11 cellular contexts compared by ENCODE assay signal in the genomic region with DNA sequence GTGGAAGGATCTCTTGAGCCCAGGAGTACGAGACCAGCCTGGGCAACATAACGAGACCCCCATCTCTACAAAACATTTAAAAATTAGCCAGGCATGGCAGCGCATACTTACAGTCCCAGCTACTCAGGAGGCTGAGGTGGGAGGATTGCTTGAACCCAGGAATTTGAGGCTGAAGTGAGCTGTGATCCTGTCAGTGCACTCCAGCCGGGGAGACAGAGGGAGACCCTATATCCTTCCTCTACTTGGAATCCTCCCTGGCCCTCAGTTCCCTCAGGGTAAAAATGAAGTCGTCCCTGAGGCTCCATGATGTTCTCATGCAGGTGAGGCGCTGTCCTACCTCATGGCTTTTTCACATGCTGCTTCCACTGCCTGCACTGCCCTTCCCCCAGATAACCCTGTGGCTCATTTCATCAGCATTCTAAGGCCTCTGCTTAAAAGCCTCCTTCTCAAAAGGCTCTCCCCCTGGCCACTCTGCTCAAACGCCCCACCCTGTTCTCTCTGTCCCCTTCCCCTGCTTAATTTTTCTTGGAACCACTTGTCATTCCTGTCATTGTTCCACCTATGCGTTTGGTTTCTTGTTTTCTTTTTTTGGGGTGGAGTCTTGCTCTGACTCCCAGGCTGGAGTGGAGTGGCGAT. TPM values are rescaled to one million over a fixed set of nuclear protein-coding genes. Genes with fewer than 3 reads are reported as not detected.
DNase-seq lines count a peak whose midpoint lies in the region; ATAC-seq and TF ChIP-seq lines count a peak whose summit lies in the region.
"Had no signal": no experiment of that assay in that cellular context is flagged by ENCODE, and none has a peak within 500 bp of the region (broad histone marks: within the 10 kb centered on the region; RNA-seq: fewer than 3 reads in every experiment).

No MANE protein-coding gene starts in this region.

- no peak overlapping the region for H3K9ac ChIP-seq in trophoblast cell (ENCODE audit: low read length)

- H2AFZ ChIP-seq in trophoblast cell (ENCODE audit: insufficient read depth, low read length, poor library complexity): no peak overlapping the region

- no peak overlapping the region for H3K4me3 Mint-ChIP-seq in activated CD4-positive, alpha-beta T cell treated with anti-CD3 and anti-CD28 coated beads for 36 hours
- no peak overlapping the region for H3K4me3 Mint-ChIP-seq in activated CD4-positive, alpha-beta T cell treated with anti-CD3 and anti-CD28 coated beads, Interleukin-2, amount 10 ng/mL, durations not matched to agents 24 days and 14 days
- H3K4me3 Mint-ChIP-seq: T-helper 2 cell treated with Interferon-gamma antibody and Interleukin-4, amounts not matched to agents 5 μg/mL and 100 μg/mL, for 36 hours had no signal

- peaks cover 33% of the 10 kb centered on the region for H3K4me1 Mint-ChIP-seq in activated CD4-positive, alpha-beta T cell treated with anti-CD3 and anti-CD28 coated beads for 36 hours
- peaks cover 24% of the 10 kb centered on the region for H3K4me1 Mint-ChIP-seq in activated CD4-positive, alpha-beta T cell treated with anti-CD3 and anti-CD28 coated beads, Interleukin-2, amount 10 ng/mL, durations not matched to agents 24 days and 14 days

- H2BK120ac ChIP-seq in trophoblast cell (ENCODE audit: insufficient read depth, low read length, poor library complexity): no peak overlapping the region

- H3K36me3 Mint-ChIP-seq in activated CD4-positive, alpha-beta T cell treated with anti-CD3 and anti-CD28 coated beads for 36 hours (ENCODE audit: low read depth): peaks cover 23% of the 10 kb centered on the region
- H3K36me3 Mint-ChIP-seq in activated CD4-positive, alpha-beta T cell treated with anti-CD3 and anti-CD28 coated beads, Interleukin-2, amount 10 ng/mL, durations not matched to agents 24 days and 14 days (ENCODE audit: low read depth): peaks cover 46% of the 10 kb centered on the region

- no peak for TF ChIP-seq CTCF in Panc1 (IDR thresholded peaks at IDR 0.05)

- peaks cover 2% of the 10 kb centered on the region for H3K79me2 ChIP-seq in trophoblast cell (ENCODE audit: control insufficient read depth, insufficient read depth, low read length, poor library complexity)

- no peak for DNase-seq in activated CD4-positive, alpha-beta T cell treated with anti-CD3 and anti-CD28 coated beads for 36 hours
- DNase-seq in activated CD4-positive, alpha-beta T cell treated with anti-CD3 and anti-CD28 coated beads, Interleukin-2, amount 10 ng/mL, durations not matched to agents 24 days and 14 days: no peak
- DNase-seq in Panc1 (ENCODE audit: low read depth, low spot score): no peak
- DNase-seq in left ventricle myocardium superior: no peak
- DNase-seq in trophoblast cell: peak; percentile 73 to 79
- DNase-seq in NCI-H128 (lab: John Stamatoyannopoulos, UW; ENCODE audit: unreplicated experiment): no peak
- no peak for DNase-seq in NCI-H82 (lab: John Stamatoyannopoulos, UW)
- DNase-seq: 8988T, NCI-H1105 treated with DMSO at 0.1 percent for 48 hours had no signal

- in situ Hi-C loops in Panc1 (cut with HindIII; ENCODE audit: low pct_unique_long_range_greater_than_20kb, low sequenced_read_pairs): no loop called here

- no TSS peak for BruUV-seq in Panc1 (replicated peaks; lab: Mats Ljungman, UMichigan)

- no peak overlapping the region for H4K12ac ChIP-seq in trophoblast cell (ENCODE audit: low read depth, low read length)

- H3K36me3 ChIP-seq in Panc1 (ENCODE audit: control insufficient read depth, insufficient read depth, low read length): no peaks in the 10 kb centered on the region
- H3K36me3 ChIP-seq in trophoblast cell (ENCODE audit: control insufficient read depth in 1 of 2, insufficient read depth in 2 of 2, low read length in 2 of 2): peaks cover 0 to 3% of the 10 kb centered on the region in 2 experiments

- peak overlapping the region; percentile 35 for H3K4ac ChIP-seq in trophoblast cell (ENCODE audit: low read depth, low read length)

- H3K27me3 Mint-ChIP-seq in activated CD4-positive, alpha-beta T cell treated with anti-CD3 and anti-CD28 coated beads for 36 hours: no peaks in the 10 kb centered on the region
- H3K27me3 Mint-ChIP-seq in activated CD4-positive, alpha-beta T cell treated with anti-CD3 and anti-CD28 coated beads, Interleukin-2, amount 10 ng/mL, durations not matched to agents 24 days and 14 days: no peaks in the 10 kb centered on the region

- intact Hi-C loops in activated CD4-positive, alpha-beta T cell treated with anti-CD3 and anti-CD28 coated beads for 36 hours (cut with DNase I, micrococcal nuclease): no loop called here
- intact Hi-C loops in activated CD4-positive, alpha-beta T cell treated with anti-CD3 and anti-CD28 coated beads, Interleukin-2, amount 10 ng/mL, durations not matched to agents 24 days and 14 days (cut with micrococcal nuclease): no loop called here
- intact Hi-C loops in Panc1 (cut with micrococcal nuclease; ENCODE audit: unreplicated experiment): no loop called here
- intact Hi-C loops in left ventricle myocardium superior (cut with micrococcal nuclease): no loop called here

- H4K91ac ChIP-seq in trophoblast cell (ENCODE audit: low read depth, low read length): no peak overlapping the region

- H3K4me3 ChIP-seq in Panc1 (ENCODE audit: low read depth in 2 of 2, low read length in 2 of 2) (no peak overlapping the region), trophoblast cell (ENCODE audit: low read depth, low read length) (no peak overlapping the region)

- H3K27ac ChIP-seq in Panc1 (ENCODE audit: low read length) (no peak overlapping the region), trophoblast cell (ENCODE audit: low read depth, low read length) (no peak overlapping the region)

- H3K9me3 ChIP-seq in Panc1 (ENCODE audit: control insufficient read depth, insufficient read depth, low read depth, low read length) (no peaks in the 10 kb centered on the region), trophoblast cell (ENCODE audit: insufficient read depth, low read depth, low read length) (no peaks in the 10 kb centered on the region)

- peak overlapping the region; percentile 47 for H3K27ac Mint-ChIP-seq in activated CD4-positive, alpha-beta T cell treated with anti-CD3 and anti-CD28 coated beads for 36 hours
- H3K27ac Mint-ChIP-seq in activated CD4-positive, alpha-beta T cell treated with anti-CD3 and anti-CD28 coated beads, Interleukin-2, amount 10 ng/mL, durations not matched to agents 24 days and 14 days: no peak overlapping the region
- H3K27ac Mint-ChIP-seq: T-helper 2 cell treated with Interferon-gamma antibody and Interleukin-4, amounts not matched to agents 5 μg/mL and 100 μg/mL, for 36 hours had no signal

- H3K23ac ChIP-seq in trophoblast cell (ENCODE audit: low read length): no peak overlapping the region

- no peaks in the 10 kb centered on the region; the same call in 1 of the 2 replicates for H3K4me1 ChIP-seq in Panc1 (ENCODE audit: control insufficient read depth, insufficient read depth, low read length)
- peaks cover 12 to 15% of the 10 kb centered on the region in 2 experiments for H3K4me1 ChIP-seq in trophoblast cell (ENCODE audit: control insufficient read depth in 1 of 2, insufficient read depth in 2 of 2, low read length in 2 of 2)

- no peak overlapping the region for H4K8ac ChIP-seq in trophoblast cell (ENCODE audit: low read depth, low read length)

- no CpG with 5 or more reads among the region's 9 CpGs for WGBS in trophoblast cell (ENCODE audit: extremely low coverage, insufficient coverage, insufficient read length)

- CTCF ChIA-PET in activated CD4-positive, alpha-beta T cell treated with anti-CD3 and anti-CD28 coated beads for 36 hours (lab: Charles Lee): interaction anchor here (1.1 kb wide), 1 partner anchor 19 kb away, joined by 4 read pairs; a partner anchor contains a TSS
- CTCF ChIA-PET in Panc1 (lab: Charles Lee): no interaction called here

- no peaks in the 10 kb centered on the region for H3K79me1 ChIP-seq in trophoblast cell (ENCODE audit: low read length)

- POLR2A ChIA-PET in activated CD4-positive, alpha-beta T cell treated with anti-CD3 and anti-CD28 coated beads for 36 hours (lab: Charles Lee): no interaction called here
- POLR2A ChIA-PET in Panc1 (lab: Charles Lee): no interaction called here

- no peak overlapping the region for H2AK5ac ChIP-seq in trophoblast cell (ENCODE audit: low read length)

- no peak overlapping the region for H3K14ac ChIP-seq in trophoblast cell (ENCODE audit: low read length)

- H2BK5ac ChIP-seq in trophoblast cell (ENCODE audit: low read depth, low read length, poor library complexity): no peak overlapping the region

- no peak overlapping the region for H3K18ac ChIP-seq in trophoblast cell (ENCODE audit: low read length)

- no peak overlapping the region for H3K4me2 ChIP-seq in trophoblast cell (ENCODE audit: low read length)

- H3K27me3 ChIP-seq in Panc1 (ENCODE audit: control insufficient read depth, insufficient read depth, low read length): no peaks in the 10 kb centered on the region
- H3K27me3 ChIP-seq in trophoblast cell (ENCODE audit: insufficient read depth, low read length): no peaks in the 10 kb centered on the region

- H3K9me3 Mint-ChIP-seq in activated CD4-positive, alpha-beta T cell treated with anti-CD3 and anti-CD28 coated beads for 36 hours (ENCODE audit: low read depth): no peaks in the 10 kb centered on the region
- no peaks in the 10 kb centered on the region for H3K9me3 Mint-ChIP-seq in activated CD4-positive, alpha-beta T cell treated with anti-CD3 and anti-CD28 coated beads, Interleukin-2, amount 10 ng/mL, durations not matched to agents 24 days and 14 days

- H2BK12ac ChIP-seq in trophoblast cell (ENCODE audit: low read length): no peak overlapping the region

- no peak for ATAC-seq in activated CD4-positive, alpha-beta T cell treated with anti-CD3 and anti-CD28 coated beads for 36 hours
- ATAC-seq in Panc1 (0 out of 2 replicates have a peak, but pooled peaks have one; percentile 26), left ventricle myocardium superior (peak; percentile 17), HG03039 (IDR thresholded peaks at IDR 0.05; ENCODE audit: unreplicated experiment) (no peak)

RNA-seq across cellular contexts. Expression of a gene that starts 19.2 kb away (rescaled TPM):
- 100 to 1,000 TPM; 167 to 185 TPM for total RNA-seq in activated CD4-positive, alpha-beta T cell treated with anti-CD3 and anti-CD28 coated beads for 36 hours
- total RNA-seq in activated CD4-positive, alpha-beta T cell treated with anti-CD3 and anti-CD28 coated beads, Interleukin-2, amount 10 ng/mL, durations not matched to agents 24 days and 14 days: 198 and 211 TPM in 2 replicates
- total RNA-seq in Panc1 (2021; ENCODE audit: unreplicated experiment) (125 TPM), left ventricle myocardium superior (201 TPM)
- 163 TPM for polyA plus RNA-seq in Panc1 (2012; ENCODE audit: insufficient read length)
- polyA plus RNA-seq in trophoblast cell (2013): 95.3 and 98.4 TPM in 2 replicates

RNA-seq across cellular contexts. Expression of a gene that starts 35.8 kb away (rescaled TPM):
- total RNA-seq in activated CD4-positive, alpha-beta T cell treated with anti-CD3 and anti-CD28 coated beads for 36 hours: 10 to 100 TPM; 51.5 to 52.8 TPM
- 86.0 and 95.2 TPM in 2 replicates for total RNA-seq in activated CD4-positive, alpha-beta T cell treated with anti-CD3 and anti-CD28 coated beads, Interleukin-2, amount 10 ng/mL, durations not matched to agents 24 days and 14 days
- total RNA-seq in Panc1 (2021; ENCODE audit: unreplicated experiment): 69.9 TPM
- polyA plus RNA-seq in Panc1 (2012; ENCODE audit: insufficient read length): 67.0 TPM
- total RNA-seq in left ventricle myocardium superior: 29.1 TPM
- polyA plus RNA-seq in trophoblast cell (2013): 8.4 and 8.7 TPM in 2 replicates

Comparison
In these comparisons a context has a peak if more than half of its experiments do, and no peak if none do; other contexts are left out.
1. ATAC-seq: peak in Panc1 (single experiment) and left ventricle myocardium superior (single experiment); none in activated CD4-positive, alpha-beta T cell treated with anti-CD3 and anti-CD28 coated beads for 36 hours (single experiment) and HG03039 (single experiment).
2. DNase-seq: peak in trophoblast cell (2 of 2); none in activated CD4-positive, alpha-beta T cell treated with anti-CD3 and anti-CD28 coated beads for 36 hours (single experiment), activated CD4-positive, alpha-beta T cell treated with anti-CD3 and anti-CD28 coated beads, Interleukin-2, amount 10 ng/mL, durations not matched to agents 24 days and 14 days (single experiment), Panc1 (single experiment), left ventricle myocardium superior (single experiment), NCI-H128 (single experiment) and NCI-H82 (single experiment).